Comparison of ENCODE assay signal across 9 cellular contexts in the genomic region with DNA sequence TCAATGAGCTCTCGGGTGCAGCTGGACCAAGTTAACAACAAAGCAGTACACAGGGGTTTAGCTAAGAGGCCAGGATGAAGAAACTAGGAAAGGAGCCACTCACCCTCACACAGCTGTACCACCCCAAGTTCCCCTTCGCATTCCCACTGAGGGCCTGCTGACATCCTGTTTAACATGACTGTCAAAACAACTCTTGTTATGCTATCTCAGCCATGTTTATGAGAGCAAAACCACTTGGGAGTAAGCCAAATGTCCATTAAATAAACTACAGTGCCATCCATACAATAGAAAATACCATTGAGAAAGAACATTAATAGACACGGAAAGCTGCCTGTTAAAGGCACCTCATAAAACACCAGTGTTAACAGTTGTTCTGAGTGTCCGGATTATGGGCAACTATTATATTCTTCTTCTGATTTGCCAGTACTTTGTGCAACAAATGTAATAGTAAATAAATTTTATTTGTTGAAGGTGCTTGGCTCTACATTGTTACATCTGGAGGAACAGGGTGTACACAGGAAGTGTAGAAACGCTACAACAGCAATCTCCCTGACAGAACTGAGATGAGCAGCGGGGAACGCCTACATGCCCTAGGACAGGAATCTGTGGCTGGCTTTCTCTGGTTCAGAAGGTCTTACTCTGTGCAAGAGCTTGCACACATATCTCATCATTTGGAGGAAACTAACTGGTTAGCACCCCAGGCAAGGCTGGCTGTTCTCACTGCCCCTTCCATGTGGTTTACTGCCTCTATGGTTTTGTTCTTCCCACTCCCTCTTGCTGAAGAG.
DNase-seq lines count a peak whose midpoint lies in the region; ATAC-seq, FAIRE-seq and TF ChIP-seq lines count a peak whose summit lies in the region.
"Had no signal": no experiment of that assay in that cellular context is flagged by ENCODE, and none has a peak within 500 bp of the region (broad histone marks: within the 10 kb centered on the region; RNA-seq: fewer than 3 reads in every experiment).

No MANE protein-coding gene starts in this region.

- peak; percentile 41 for ATAC-seq in HG03196 (IDR thresholded peaks at IDR 0.05; ENCODE audit: unreplicated experiment)
- ATAC-seq in SK-N-SH treated with all-trans-retinoic acid at 6 μM for 48 hours: no peak; the same call in 2 of the 3 replicates

- no peaks in the 10 kb centered on the region for H3K36me3 ChIP-seq in suprapubic skin

- no peaks in the 10 kb centered on the region for H3K27me3 ChIP-seq in suprapubic skin

- H3K9me3 ChIP-seq in suprapubic skin: no peaks in the 10 kb centered on the region

- peaks cover 27% of the 10 kb centered on the region for H3K4me1 ChIP-seq in suprapubic skin

- TF ChIP-seq CTCF in foreskin fibroblast (IDR thresholded peaks at IDR 0.05; ENCODE audit: low read depth, low read length): no peak
- no peak for TF ChIP-seq CTCF in suprapubic skin (IDR thresholded peaks at IDR 0.05)

- DNase-seq in NCI-H1092 treated with DMSO at 0.1 percent for 48 hours (lab: John Stamatoyannopoulos, UW) (peak; percentile 21), NCI-H1092 (lab: John Stamatoyannopoulos, UW) (no peak), foreskin fibroblast (peak; percentile 91 to 93), suprapubic skin (ENCODE audit: low spot score in 2 of 2) (peak in 1 of 2 donors; percentile 85), iPS-NIHi7 (ENCODE audit: extremely low spot score) (no peak), urothelium cell line (ENCODE audit: low spot score) (no peak)

- TF ChIP-seq POLR2A in suprapubic skin (IDR thresholded peaks at IDR 0.05): no peak

- no peak for TF ChIP-seq EP300 in suprapubic skin (IDR thresholded peaks at IDR 0.05)

- peak overlapping the region; percentile 64 for H3K27ac ChIP-seq in suprapubic skin
- H3K27ac ChIP-seq: 22Rv1 had no signal

- FAIRE-seq in urothelium cell line (lab: Jason Lieb, UNC): no peak

- whole genome bisulfite sequencing in suprapubic skin: 55% methylated on average over 7 of the region's 7 CpGs

- no peak overlapping the region for H3K4me3 ChIP-seq in foreskin fibroblast (ENCODE audit: low read depth in 1 of 2, low read length in 2 of 2)
- H3K4me3 ChIP-seq in suprapubic skin: no peak overlapping the region

TF ChIP-seq in SK-N-SH treated with all-trans-retinoic acid at 6 μM for 48 hours, 23 proteins besides CTCF, POLR2A, EP300 and RAD21:
- TF ChIP-seq, protein P1, sequence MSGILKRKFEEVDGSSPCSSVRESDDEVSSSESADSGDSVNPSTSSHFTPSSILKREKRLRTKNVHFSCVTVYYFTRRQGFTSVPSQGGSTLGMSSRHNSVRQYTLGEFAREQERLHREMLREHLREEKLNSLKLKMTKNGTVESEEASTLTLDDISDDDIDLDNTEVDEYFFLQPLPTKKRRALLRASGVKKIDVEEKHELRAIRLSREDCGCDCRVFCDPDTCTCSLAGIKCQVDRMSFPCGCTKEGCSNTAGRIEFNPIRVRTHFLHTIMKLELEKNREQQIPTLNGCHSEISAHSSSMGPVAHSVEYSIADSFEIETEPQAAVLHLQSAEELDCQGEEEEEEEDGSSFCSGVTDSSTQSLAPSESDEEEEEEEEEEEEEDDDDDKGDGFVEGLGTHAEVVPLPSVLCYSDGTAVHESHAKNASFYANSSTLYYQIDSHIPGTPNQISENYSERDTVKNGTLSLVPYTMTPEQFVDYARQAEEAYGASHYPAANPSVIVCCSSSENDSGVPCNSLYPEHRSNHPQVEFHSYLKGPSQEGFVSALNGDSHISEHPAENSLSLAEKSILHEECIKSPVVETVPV (CRISPR knock-in tag; IDR thresholded peaks at IDR 0.05): no peak
- 0 out of 2 replicates have a peak, but pooled peaks have one; percentile 6 for TF ChIP-seq ISL1 (CRISPR knock-in tag; IDR thresholded peaks at IDR 0.05)
- no peak for TF ChIP-seq GLIS3 (CRISPR knock-in tag; IDR thresholded peaks at IDR 0.05)
- TF ChIP-seq SNAI2 (CRISPR knock-in tag; IDR thresholded peaks at IDR 0.05): no peak
- TF ChIP-seq CSDC2 (CRISPR knock-in tag; IDR thresholded peaks at IDR 0.05): no peak

Comparison
In these comparisons a context has a peak if more than half of its experiments do, and no peak if none do; other contexts are left out.
1. DNase-seq: peak in NCI-H1092 treated with DMSO at 0.1 percent for 48 hours (single experiment) and foreskin fibroblast (2 of 2); none in NCI-H1092 (single experiment), iPS-NIHi7 (single experiment) and urothelium cell line (single experiment).